Comparison of ENCODE assay signal across 1 cellular context in genomic region chr14:88823968-88824313, GRCh38.
TF ChIP-seq lines count a peak whose summit lies in the region.

No MANE protein-coding gene starts in this region.

TF ChIP-seq in IMR-90, 13 proteins besides CTCF, POLR2A, EP300 and RAD21 (continued from another document):
- no peak for TF ChIP-seq ELK1 (IDR thresholded peaks at IDR 0.05; ENCODE audit: borderline replicate concordance, low read depth, low read length)
- no peak for TF ChIP-seq USF2 (IDR thresholded peaks at IDR 0.05; ENCODE audit: low read depth, low read length)
- TF ChIP-seq RFX5 (IDR thresholded peaks at IDR 0.05; ENCODE audit: low read depth, low read length): no peak
- no peak for TF ChIP-seq CHD1 (IDR thresholded peaks at IDR 0.05; ENCODE audit: low read depth, low read length)
- no peak for TF ChIP-seq SMC3 (IDR thresholded peaks at IDR 0.05; ENCODE audit: low read depth, low read length)
- TF ChIP-seq MAFK (IDR thresholded peaks at IDR 0.05; ENCODE audit: low read depth, low read length): no peak
- TF ChIP-seq FOS (IDR thresholded peaks at IDR 0.05; ENCODE audit: low read depth, low read length): no peak
- no peak for TF ChIP-seq RCOR1 (IDR thresholded peaks at IDR 0.05; ENCODE audit: insufficient replicate concordance, low read length)
- TF ChIP-seq BHLHE40 (IDR thresholded peaks at IDR 0.05; ENCODE audit: low read depth, low read length): no peak
